8 cellular contexts compared by ENCODE assay signal in the genomic region with DNA sequence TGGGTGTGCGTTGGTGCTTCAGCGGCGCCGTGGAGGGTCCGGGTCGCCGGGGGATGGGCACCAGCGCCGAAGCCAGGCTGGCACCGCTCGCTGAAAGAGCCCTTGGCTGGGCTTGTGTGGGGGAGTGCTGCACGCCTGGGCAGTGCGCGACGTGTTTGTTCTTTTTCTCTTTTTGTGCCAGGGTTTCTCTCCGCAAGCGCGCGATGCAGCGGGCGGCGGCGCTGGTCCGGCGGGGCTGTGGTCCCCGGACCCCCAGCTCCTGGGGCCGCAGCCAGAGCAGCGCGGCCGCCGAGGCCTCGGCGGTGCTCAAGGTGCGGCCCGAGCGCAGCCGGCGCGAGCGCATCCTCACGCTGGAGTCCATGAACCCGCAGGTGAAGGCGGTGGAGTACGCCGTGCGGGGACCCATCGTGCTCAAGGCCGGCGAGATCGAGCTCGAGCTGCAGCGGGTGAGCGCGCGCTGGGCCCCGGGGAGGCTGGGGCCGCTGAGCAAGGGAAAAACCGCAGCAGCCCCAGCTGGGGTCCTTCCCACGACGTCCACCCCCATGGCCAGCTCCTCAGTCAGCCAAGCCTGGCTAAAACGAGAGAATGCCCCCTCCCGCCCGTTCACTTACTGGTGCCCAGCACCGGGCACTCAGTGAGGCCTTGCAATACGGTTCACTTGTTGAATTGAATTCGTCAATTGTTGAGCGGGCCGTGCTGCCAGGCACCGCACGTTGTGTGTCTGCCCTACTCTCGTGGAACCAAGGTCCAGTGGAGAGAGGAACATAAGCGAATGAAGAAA. TPM values are rescaled to one million over a fixed set of nuclear protein-coding genes. Genes with fewer than 3 reads are reported as not detected.
DNase-seq lines count a peak whose midpoint lies in the region; ATAC-seq lines count a peak whose summit lies in the region.

No MANE protein-coding gene starts in this region.

- peaks cover 7 to 17% of the 10 kb centered on the region in 2 donors for H3K4me1 ChIP-seq in duodenal mucosa (ENCODE audit: control insufficient read depth in 1 of 2, insufficient read depth in 2 of 2, low read length in 2 of 2)
- H3K4me1 ChIP-seq in mesodermal cell (ENCODE audit: control insufficient read depth, insufficient read depth, low read length, poor library complexity, severe bottlenecking) = peaks cover 27% of the 10 kb centered on the region
- H3K4me1 ChIP-seq in thymus (ENCODE audit: control insufficient read depth, insufficient read depth, low read length) = no peaks in the 10 kb centered on the region

- H3K27me3 ChIP-seq in duodenal mucosa (ENCODE audit: control insufficient read depth in 1 of 2, insufficient read depth in 2 of 2, low read length in 2 of 2) = peaks cover 0 to 9% of the 10 kb centered on the region in 2 donors
- H3K27me3 ChIP-seq in thymus (ENCODE audit: control insufficient read depth, insufficient read depth) = peaks cover 28% of the 10 kb centered on the region

- H3K9ac ChIP-seq in duodenal mucosa (ENCODE audit: low read depth in 1 of 2, low read length in 2 of 2) = peak overlapping the region in 1 of 2 donors; percentile 47

- ATAC-seq in HG02870 (IDR thresholded peaks at IDR 0.05; ENCODE audit: unreplicated experiment) = peak; percentile 10

- peaks cover 22% of the 10 kb centered on the region for H3K27me3 Mint-ChIP-seq in T-helper 1 cell treated with Interleukin-12 subunit alpha and Interleukin-12 subunit beta and Interleukin-4 antibody, amounts not matched to agents 30 μg/mL and 1 μg/mL, for 36 hours (ENCODE audit: low read depth)

- WGBS in mesodermal cell (ENCODE audit: insufficient coverage in 2 of 2), 2 experiments = 1% methylated on average over 68 to 70 of the region's 72 CpGs
- WGBS in thymus = 8% methylated on average over 72 of the region's 72 CpGs

- H3K4me3 ChIP-seq in duodenal mucosa (ENCODE audit: low read depth in 1 of 2, low read length in 2 of 2) = peak overlapping the region; percentile 77 to 86
- H3K4me3 ChIP-seq in mesodermal cell (ENCODE audit: extremely low read depth, insufficient read depth, low read length, poor library complexity, severe bottlenecking) = peak overlapping the region; percentile 75
- H3K4me3 ChIP-seq in thymus (ENCODE audit: low read length) = peak overlapping the region; percentile 53

- no peaks in the 10 kb centered on the region for H3K36me3 ChIP-seq in duodenal mucosa (ENCODE audit: control insufficient read depth in 1 of 2, insufficient read depth in 2 of 2, low read length in 2 of 2)
- peaks cover 32% of the 10 kb centered on the region for H3K36me3 ChIP-seq in mesodermal cell (ENCODE audit: control insufficient read depth, insufficient read depth, low read length)
- H3K36me3 ChIP-seq in thymus (ENCODE audit: control insufficient read depth, insufficient read depth) = no peaks in the 10 kb centered on the region

- H3K9me3 ChIP-seq in duodenal mucosa (ENCODE audit: control insufficient read depth in 1 of 2, low read length in 2 of 2) (no peaks in the 10 kb centered on the region), mesodermal cell (ENCODE audit: control insufficient read depth, low read length) (no peaks in the 10 kb centered on the region), thymus (ENCODE audit: control insufficient read depth) (no peaks in the 10 kb centered on the region)

- H3K27ac Mint-ChIP-seq in T-helper 1 cell treated with Interleukin-12 subunit alpha and Interleukin-12 subunit beta and Interleukin-4 antibody, amounts not matched to agents 30 μg/mL and 1 μg/mL, for 36 hours = peak overlapping the region; percentile 47

- no peaks in the 10 kb centered on the region for H3K36me3 Mint-ChIP-seq in T-helper 1 cell treated with Interleukin-12 subunit alpha and Interleukin-12 subunit beta and Interleukin-4 antibody, amounts not matched to agents 30 μg/mL and 1 μg/mL, for 36 hours (ENCODE audit: low read depth)

- peak overlapping the region; percentile 83 for H3K4me3 Mint-ChIP-seq in T-helper 1 cell treated with Interleukin-12 subunit alpha and Interleukin-12 subunit beta and Interleukin-4 antibody, amounts not matched to agents 30 μg/mL and 1 μg/mL, for 36 hours

- H3K4me1 Mint-ChIP-seq in T-helper 1 cell treated with Interleukin-12 subunit alpha and Interleukin-12 subunit beta and Interleukin-4 antibody, amounts not matched to agents 30 μg/mL and 1 μg/mL, for 36 hours (ENCODE audit: low read depth) = peaks cover 18% of the 10 kb centered on the region

- no peaks in the 10 kb centered on the region for H3K9me3 Mint-ChIP-seq in T-helper 1 cell treated with Interleukin-12 subunit alpha and Interleukin-12 subunit beta and Interleukin-4 antibody, amounts not matched to agents 30 μg/mL and 1 μg/mL, for 36 hours

- H3K27ac ChIP-seq in duodenal mucosa (ENCODE audit: low read depth, low read length) (no peak overlapping the region), mesodermal cell (ENCODE audit: low read depth, low read length, severe bottlenecking) (no peak overlapping the region), thymus (ENCODE audit: low read depth) (no peak overlapping the region)

- DNase-seq in DMS53 (lab: John Stamatoyannopoulos, UW) (peak; percentile 72), DMS53 treated with DMSO at 0.1 percent for 48 hours (lab: John Stamatoyannopoulos, UW; ENCODE audit: unreplicated experiment) (no peak), NCI-H345 treated with DMSO at 0.1 percent for 48 hours (lab: John Stamatoyannopoulos, UW; ENCODE audit: unreplicated experiment) (no peak)

RNA-seq across cellular contexts. Expression of a gene that starts 0.5 kb away (rescaled TPM):
- 20.4 TPM for polyA plus RNA-seq in mesodermal cell (2013, experiment 1 of 2)
- polyA plus RNA-seq in mesodermal cell (2013, experiment 2 of 2) = 19.3 TPM
- polyA plus RNA-seq in thymus = 20.4 TPM

RNA-seq across cellular contexts. Expression of a gene that starts 53.7 kb away (rescaled TPM):
- 20.7 TPM for polyA plus RNA-seq in mesodermal cell (2013, experiment 1 of 2)
- 24.1 TPM for polyA plus RNA-seq in mesodermal cell (2013, experiment 2 of 2)
- polyA plus RNA-seq in thymus = 9.2 TPM
